In the genomic region with DNA sequence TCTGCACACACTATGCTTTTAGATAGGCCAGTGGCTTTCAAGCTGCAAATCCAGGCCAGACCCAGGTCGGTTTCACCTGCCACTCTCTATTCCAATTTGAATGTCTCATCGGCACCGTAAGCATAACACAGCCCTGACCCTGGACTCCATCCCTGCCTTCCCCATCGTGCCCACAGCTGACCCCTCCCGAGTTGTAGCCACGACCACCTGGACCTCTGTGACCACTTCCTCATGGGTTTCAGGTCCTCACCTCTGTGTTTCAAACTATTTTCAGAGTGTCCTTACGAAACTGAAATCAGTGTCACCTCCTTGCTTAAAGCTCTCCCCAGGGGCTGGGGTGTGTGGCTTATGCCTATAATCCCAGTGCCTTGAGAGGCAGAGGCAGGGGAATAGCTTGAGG, we compare ENCODE assay signal across 21 cellular contexts. TPM values are rescaled to one million over a fixed set of nuclear protein-coding genes. Genes with fewer than 3 reads are reported as not detected.
A peak's percentile ranks its signal among the peaks of the same experiment; 100 is the strongest.
DNase-seq lines count a peak whose midpoint lies in the region; ATAC-seq and TF ChIP-seq lines count a peak whose summit lies in the region.
"Had no signal": no experiment of that assay in that cellular context is flagged by ENCODE, and none has a peak within 500 bp of the region (broad histone marks: within the 10 kb centered on the region; RNA-seq: fewer than 3 reads in every experiment).

No MANE protein-coding gene starts in this region.

- peaks cover 49 to 72% (median 63%) of the 10 kb centered on the region in 11 experiments for H3K36me3 ChIP-seq in BLaER1 treated with 17β-estradiol and CSF1 and Interleukin-3, amounts not matched to agents 10 nM and 100 nM
- H3K36me3 ChIP-seq in breast epithelium: peaks cover 7% of the 10 kb centered on the region

- no peak for TF ChIP-seq CTCF in breast epithelium (IDR thresholded peaks at IDR 0.05)

- H3K4me3 Mint-ChIP-seq in immature natural killer cell: peak overlapping the region in 4 of 5 donors; percentile 11 to 55 (median 26)

- TF ChIP-seq POLR2A in breast epithelium (IDR thresholded peaks at IDR 0.05): no peak

- H4K20me1 ChIP-seq in BLaER1 treated with 17β-estradiol and CSF1 and Interleukin-3, amounts not matched to agents 10 nM and 100 nM: peaks cover 0 to 15% (median 0%) of the 10 kb centered on the region in 11 experiments; a peak in 1 of 22 replicates

- H3K4me1 ChIP-seq in BLaER1 treated with 17β-estradiol and CSF1 and Interleukin-3, amounts not matched to agents 10 nM and 100 nM: peaks cover 22 to 98% (median 94%) of the 10 kb centered on the region in 10 experiments
- no peaks in the 10 kb centered on the region for H3K4me1 ChIP-seq in breast epithelium
- H3K4me1 ChIP-seq: sigmoid colon, SJSA1, tibial nerve had no signal

- no peaks in the 10 kb centered on the region for H3K9me3 Mint-ChIP-seq in immature natural killer cell

- H3K4me1 Mint-ChIP-seq in immature natural killer cell: peaks cover 63 to 80% of the 10 kb centered on the region in 2 donors

- H3K27ac Mint-ChIP-seq in immature natural killer cell: peak overlapping the region; percentile 81 to 93 (median 88)

- H3K9ac ChIP-seq in BLaER1 treated with 17β-estradiol and CSF1 and Interleukin-3, amounts not matched to agents 10 nM and 100 nM: peak overlapping the region in 5 of 11 experiments; percentile 0 to 40 (median 17); a peak in 5 of 22 replicates

- peaks cover 4 to 9% (median 5%) of the 10 kb centered on the region in 3 donors for H3K27me3 Mint-ChIP-seq in immature natural killer cell (ENCODE audit: low read depth in 3 of 3)

- ATAC-seq in GM18498 (IDR thresholded peaks at IDR 0.05; ENCODE audit: unreplicated experiment): peak; percentile 64
- peak; percentile 48 for ATAC-seq in HG03280 (IDR thresholded peaks at IDR 0.05; ENCODE audit: unreplicated experiment)
- ATAC-seq in HG03139 (IDR thresholded peaks at IDR 0.05; ENCODE audit: unreplicated experiment): no peak
- ATAC-seq: K562 had no signal

- intact Hi-C loops in breast epithelium (cut with DNase I; ENCODE audit: low total_unique reads): no loop called here

- H3K27ac ChIP-seq in BLaER1 treated with 17β-estradiol and CSF1 and Interleukin-3, amounts not matched to agents 10 nM and 100 nM: peak overlapping the region in 8 of 11 experiments; percentile 10 to 77 (median 70); a peak in 9 of 22 replicates
- no peak overlapping the region for H3K27ac ChIP-seq in breast epithelium
- H3K27ac ChIP-seq: coronary artery, sigmoid colon, SJSA1, tibial nerve had no signal

- no peak for DNase-seq in immature natural killer cell
- no peak for DNase-seq in breast epithelium (ENCODE audit: low spot score in 2 of 2)
- DNase-seq in nucleus accumbens (lab: John Stamatoyannopoulos, UW): no peak
- no peak for DNase-seq in hepatic stellate cell (ENCODE audit: low spot score)
- DNase-seq: aorta; mesenchymal stem cell; NCI-H1417; NCI-H2227 treated with DMSO at 0.1 percent for 48 hours; sigmoid colon; stimulated activated CD4-positive, alpha-beta T cell treated with anti-CD3 and anti-CD28 coated beads, Interleukin-4, amount 100 ng/mL, for 24 hours had no signal

- H3K27me3 ChIP-seq in BLaER1 treated with 17β-estradiol and CSF1 and Interleukin-3, amounts not matched to agents 10 nM and 100 nM: no peaks in the 10 kb centered on the region
- no peaks in the 10 kb centered on the region for H3K27me3 ChIP-seq in breast epithelium
- H3K27me3 ChIP-seq: sigmoid colon, SJSA1, tibial nerve had no signal

- peaks cover 33 to 43% (median 39%) of the 10 kb centered on the region in 3 donors for H3K36me3 Mint-ChIP-seq in immature natural killer cell

- peak overlapping the region in 9 of 11 experiments; percentile 63 to 86 (median 79); a peak in 17 of 22 replicates for H3K4me2 ChIP-seq in BLaER1 treated with 17β-estradiol and CSF1 and Interleukin-3, amounts not matched to agents 10 nM and 100 nM

- peaks cover 4 to 27% (median 12%) of the 10 kb centered on the region in 11 experiments; a peak in 16 of 22 replicates for H3K9me3 ChIP-seq in BLaER1 treated with 17β-estradiol and CSF1 and Interleukin-3, amounts not matched to agents 10 nM and 100 nM (replicated peaks in 1 of 11)
- H3K9me3 ChIP-seq in breast epithelium: no peaks in the 10 kb centered on the region
- H3K9me3 ChIP-seq: sigmoid colon, SJSA1, tibial nerve had no signal

- no peak overlapping the region; a peak in 1 of 20 replicates for H3K4me3 ChIP-seq in BLaER1 treated with 17β-estradiol and CSF1 and Interleukin-3, amounts not matched to agents 10 nM and 100 nM
- no peak overlapping the region for H3K4me3 ChIP-seq in breast epithelium
- H3K4me3 ChIP-seq: coronary artery, K562, sigmoid colon, SJSA1, tibial nerve had no signal

RNA-seq across cellular contexts. Expression of a gene that starts 9.0 kb away (rescaled TPM):
- 100 to 1,000 TPM in 1 of 3 donors, 10 to 100 TPM in 2; 70.4 to 127 (median 97.4) TPM for polyA plus RNA-seq in immature natural killer cell
- 1 to 10 TPM in 2 of 3 donors, under 1 TPM in 1; 0.16 to 5.7 (median 5.6) TPM for total RNA-seq in breast epithelium
- total RNA-seq: SJSA1 had no signal
- polyA plus RNA-seq: AG04450 had no signal

RNA-seq across cellular contexts. Expression of a gene that starts 22.8 kb away (rescaled TPM):
- polyA plus RNA-seq in immature natural killer cell: 100 to 1,000 TPM; 110 to 184 (median 126) TPM
- total RNA-seq in breast epithelium: 10 to 100 TPM; 34.7 to 40.6 (median 38.8) TPM

RNA-seq across cellular contexts. Expression of a gene that starts 38.8 kb away (rescaled TPM):
- not detected for polyA plus RNA-seq in immature natural killer cell
- total RNA-seq in breast epithelium: under 1 TPM in 1 of 3 donors, not detected in 2; 0.59 TPM
- total RNA-seq: aorta, epithelial cell of proximal tubule, K562, omental fat pad, sigmoid colon, SJSA1, tibial nerve had no signal
- polyA plus RNA-seq: AG04450 had no signal

RNA-seq across cellular contexts. Expression of a gene that starts 50.7 kb away (rescaled TPM):
- polyA plus RNA-seq in immature natural killer cell: 100 to 1,000 TPM; 156 to 225 (median 179) TPM
- 100 to 1,000 TPM in 1 of 3 donors, 10 to 100 TPM in 2; 80.0 to 112 (median 86.3) TPM for total RNA-seq in breast epithelium

RNA-seq across cellular contexts. Expression of a gene that starts 58.2 kb away (rescaled TPM):
- 100 to 1,000 TPM; 106 to 193 (median 107) TPM for polyA plus RNA-seq in immature natural killer cell
- 100 to 1,000 TPM; 257 to 652 (median 430) TPM for total RNA-seq in breast epithelium

Comparison
In these comparisons a context has a peak if more than half of its experiments do, and no peak if none do; other contexts are left out.
1. H3K27ac ChIP-seq: peak in BLaER1 treated with 17β-estradiol and CSF1 and Interleukin-3, amounts not matched to agents 10 nM and 100 nM (8 of 11); none in breast epithelium (0 of 2).